7 cellular contexts compared by ENCODE assay signal in genomic region chr15:49116108-49116507, GRCh38.
"Had no signal": no experiment of that assay in that cellular context is flagged by ENCODE, and none has a peak within 500 bp of the region (broad histone marks: within the 10 kb centered on the region; RNA-seq: fewer than 3 reads in every experiment).

No MANE protein-coding gene starts in this region.

- DNase-seq: GDM1, GF-D8 had no signal

- ATAC-seq: GM12878 had no signal

- H3K4me3 ChIP-seq: GM12878 had no signal

- FAIRE-seq: GM12878, GM12891, GM12892, GM18507, GM19239 had no signal
